Comparison of ENCODE assay signal across 1 cellular context in the genomic region with DNA sequence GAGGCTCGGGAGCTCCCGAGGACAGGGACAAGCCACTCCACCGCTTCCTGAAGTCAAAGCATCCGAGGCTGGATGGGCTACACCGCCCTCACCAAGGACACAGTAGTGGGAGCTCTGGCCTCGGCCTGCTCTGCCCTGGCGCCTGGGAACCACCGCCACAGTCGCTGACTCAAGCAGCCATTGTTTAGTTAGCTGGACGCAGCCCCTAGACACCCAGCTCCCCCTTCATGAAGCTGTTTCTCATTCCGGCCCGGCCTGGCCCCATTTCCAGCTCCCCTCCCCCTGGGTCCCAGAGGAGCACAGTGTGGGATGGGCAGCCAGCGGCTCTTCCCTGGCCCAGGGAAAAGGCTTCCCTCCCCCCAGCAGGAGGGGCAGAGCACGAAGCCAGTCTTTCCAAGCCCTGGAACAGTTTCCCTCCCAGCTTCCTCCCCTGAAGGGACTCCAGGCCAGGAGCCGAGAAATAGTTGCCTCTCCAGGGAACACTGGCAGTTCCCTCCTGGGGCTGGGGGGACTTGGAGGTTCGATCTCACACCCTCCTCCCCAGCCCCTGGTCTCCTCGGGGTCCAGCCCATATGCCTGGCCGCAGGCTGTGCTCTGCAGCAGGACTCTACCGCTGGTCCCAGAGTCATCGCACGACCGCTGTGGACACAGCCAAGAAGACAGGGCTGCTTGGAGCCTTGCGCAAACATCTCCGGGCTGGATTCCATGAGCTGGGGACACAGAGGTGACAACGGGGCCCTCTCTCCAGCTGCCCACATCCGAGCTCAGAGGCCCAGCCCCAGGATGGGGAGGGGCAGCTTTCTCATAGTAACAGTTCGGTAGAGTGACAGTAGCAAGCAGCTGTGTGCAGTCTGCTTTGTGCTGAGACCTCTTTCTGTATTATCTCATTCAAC.
TF ChIP-seq lines count a peak whose summit lies in the region.

No MANE protein-coding gene starts in this region.

TF ChIP-seq in HepG2, 621 proteins besides CTCF, POLR2A, EP300 and RAD21 (continued from another document and continues in another):
- TF ChIP-seq, protein P1, sequence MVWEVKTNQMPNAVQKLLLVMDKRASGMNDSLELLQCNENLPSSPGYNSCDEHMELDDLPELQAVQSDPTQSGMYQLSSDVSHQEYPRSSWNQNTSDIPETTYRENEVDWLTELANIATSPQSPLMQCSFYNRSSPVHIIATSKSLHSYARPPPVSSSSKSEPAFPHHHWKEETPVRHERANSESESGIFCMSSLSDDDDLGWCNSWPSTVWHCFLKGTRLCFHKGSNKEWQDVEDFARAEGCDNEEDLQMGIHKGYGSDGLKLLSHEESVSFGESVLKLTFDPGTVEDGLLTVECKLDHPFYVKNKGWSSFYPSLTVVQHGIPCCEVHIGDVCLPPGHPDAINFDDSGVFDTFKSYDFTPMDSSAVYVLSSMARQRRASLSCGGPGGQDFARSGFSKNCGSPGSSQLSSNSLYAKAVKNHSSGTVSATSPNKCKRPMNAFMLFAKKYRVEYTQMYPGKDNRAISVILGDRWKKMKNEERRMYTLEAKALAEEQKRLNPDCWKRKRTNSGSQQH (CRISPR knock-in tag; IDR thresholded peaks at IDR 0.05; ENCODE audit: low read depth): no peak; the same call in none of the 2 replicates
- TF ChIP-seq ARNT2 (CRISPR knock-in tag; IDR thresholded peaks at IDR 0.05; ENCODE audit: low read depth) (0 out of 2 replicates have a peak, but pooled peaks have one; percentile 21), ZNF446 (CRISPR knock-in tag; IDR thresholded peaks at IDR 0.05) (no peak), NCOR1 (IDR thresholded peaks at IDR 0.05; ENCODE audit: borderline replicate concordance, low read length) (peak; percentile 16; the same call in 1 of the 2 replicates), IKZF4 (CRISPR knock-in tag; IDR thresholded peaks at IDR 0.05; ENCODE audit: borderline replicate concordance, low read depth, not compliant biosample characterization) (no peak), HOXA7 (CRISPR knock-in tag; IDR thresholded peaks at IDR 0.05) (no peak), MYC (CRISPR knock-in tag; IDR thresholded peaks at IDR 0.05; ENCODE audit: borderline replicate concordance) (peak; percentile 54; the same call in 1 of the 2 replicates), ZNF33B (CRISPR knock-in tag; IDR thresholded peaks at IDR 0.05) (0 out of 2 replicates have a peak, but pooled peaks have one; percentile 41), YEATS4 (CRISPR knock-in tag; IDR thresholded peaks at IDR 0.05; ENCODE audit: borderline replicate concordance) (peak; percentile 49; the same call in 1 of the 2 replicates), PHB2 (IDR thresholded peaks at IDR 0.05; ENCODE audit: partially characterized antibody) (no peak), ZNF224 (CRISPR knock-in tag; IDR thresholded peaks at IDR 0.05) (peak; percentile 68; the same call in 1 of the 2 replicates), CC2D1A (CRISPR knock-in tag; IDR thresholded peaks at IDR 0.05) (no peak), ATF7-NPFF (CRISPR knock-in tag; IDR thresholded peaks at IDR 0.05; ENCODE audit: low read depth) (no peak; the same call in 1 of the 2 replicates), TBX3 (IDR thresholded peaks at IDR 0.05; ENCODE audit: borderline replicate concordance) (0 out of 2 replicates have a peak, but pooled peaks have one; percentile 21), CBX2 (IDR thresholded peaks at IDR 0.05; ENCODE audit: low read depth, low read length) (no peak), CBX2 (CRISPR knock-in tag; IDR thresholded peaks at IDR 0.05; ENCODE audit: low read depth) (no peak), PAX8 (CRISPR knock-in tag; IDR thresholded peaks at IDR 0.05; ENCODE audit: borderline replicate concordance) (peak; percentile 84; the same call in 1 of the 2 replicates), ZNF121 (CRISPR knock-in tag; IDR thresholded peaks at IDR 0.05) (peak; percentile 42; the same call in 1 of the 2 replicates), THAP11 (CRISPR knock-in tag; IDR thresholded peaks at IDR 0.05) (no peak; the same call in 1 of the 2 replicates), YEATS2 (CRISPR knock-in tag; IDR thresholded peaks at IDR 0.05; ENCODE audit: borderline replicate concordance) (no peak), KLF11 (CRISPR knock-in tag; IDR thresholded peaks at IDR 0.05) (no peak; the same call in 1 of the 2 replicates), ZNF644 (CRISPR knock-in tag; IDR thresholded peaks at IDR 0.05; ENCODE audit: low read depth) (peak; percentile 60; the same call in 1 of the 2 replicates), XRCC5 (optimal IDR thresholded peaks at IDR 0.05; ENCODE audit: low read length) (peak; percentile 43), ZNF317 (CRISPR knock-in tag; IDR thresholded peaks at IDR 0.05) (no peak; the same call in 1 of the 2 replicates), RFXAP (CRISPR knock-in tag; IDR thresholded peaks at IDR 0.05; ENCODE audit: borderline replicate concordance) (0 out of 2 replicates have a peak, but pooled peaks have one; percentile 28), TCF7 (IDR thresholded peaks at IDR 0.05; ENCODE audit: low read depth) (no peak), SP5 (CRISPR knock-in tag; IDR thresholded peaks at IDR 0.05; ENCODE audit: borderline replicate concordance, low read depth) (peak; percentile 85), ARHGAP35 (CRISPR knock-in tag; IDR thresholded peaks at IDR 0.05; ENCODE audit: borderline replicate concordance) (peak; percentile 61; the same call in 1 of the 2 replicates), HCFC1 (IDR thresholded peaks at IDR 0.05; ENCODE audit: low read depth, low read length) (no peak), ZNF329 (CRISPR knock-in tag; IDR thresholded peaks at IDR 0.05; ENCODE audit: low read depth) (no peak), TBP (CRISPR knock-in tag; IDR thresholded peaks at IDR 0.05) (no peak), ELF1 (CRISPR knock-in tag; IDR thresholded peaks at IDR 0.05) (0 out of 2 replicates have a peak, but pooled peaks have one; percentile 3)
- TF ChIP-seq, protein P2, sequence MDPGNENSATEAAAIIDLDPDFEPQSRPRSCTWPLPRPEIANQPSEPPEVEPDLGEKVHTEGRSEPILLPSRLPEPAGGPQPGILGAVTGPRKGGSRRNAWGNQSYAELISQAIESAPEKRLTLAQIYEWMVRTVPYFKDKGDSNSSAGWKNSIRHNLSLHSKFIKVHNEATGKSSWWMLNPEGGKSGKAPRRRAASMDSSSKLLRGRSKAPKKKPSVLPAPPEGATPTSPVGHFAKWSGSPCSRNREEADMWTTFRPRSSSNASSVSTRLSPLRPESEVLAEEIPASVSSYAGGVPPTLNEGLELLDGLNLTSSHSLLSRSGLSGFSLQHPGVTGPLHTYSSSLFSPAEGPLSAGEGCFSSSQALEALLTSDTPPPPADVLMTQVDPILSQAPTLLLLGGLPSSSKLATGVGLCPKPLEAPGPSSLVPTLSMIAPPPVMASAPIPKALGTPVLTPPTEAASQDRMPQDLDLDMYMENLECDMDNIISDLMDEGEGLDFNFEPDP (CRISPR knock-in tag; conservative IDR thresholded peaks at IDR 0.05): no peak
- TF ChIP-seq, protein P3, sequence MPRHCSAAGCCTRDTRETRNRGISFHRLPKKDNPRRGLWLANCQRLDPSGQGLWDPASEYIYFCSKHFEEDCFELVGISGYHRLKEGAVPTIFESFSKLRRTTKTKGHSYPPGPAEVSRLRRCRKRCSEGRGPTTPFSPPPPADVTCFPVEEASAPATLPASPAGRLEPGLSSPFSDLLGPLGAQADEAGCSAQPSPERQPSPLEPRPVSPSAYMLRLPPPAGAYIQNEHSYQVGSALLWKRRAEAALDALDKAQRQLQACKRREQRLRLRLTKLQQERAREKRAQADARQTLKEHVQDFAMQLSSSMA (CRISPR knock-in tag; IDR thresholded peaks at IDR 0.05): no peak
- TF ChIP-seq, protein P4, sequence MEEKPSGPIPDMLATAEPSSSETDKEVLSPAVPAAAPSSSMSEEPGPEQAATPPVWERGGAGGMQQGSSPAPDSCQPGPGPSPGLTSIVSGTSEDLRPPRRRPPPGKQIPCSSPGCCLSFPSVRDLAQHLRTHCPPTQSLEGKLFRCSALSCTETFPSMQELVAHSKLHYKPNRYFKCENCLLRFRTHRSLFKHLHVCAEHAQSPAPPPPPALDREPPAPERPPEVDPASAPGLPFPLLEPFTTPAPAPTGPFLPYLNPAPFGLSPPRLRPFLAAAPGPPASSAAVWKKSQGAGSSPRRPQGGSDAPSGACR (CRISPR knock-in tag; IDR thresholded peaks at IDR 0.05): no peak; the same call in 1 of the 2 replicates
- TF ChIP-seq, protein P5, sequence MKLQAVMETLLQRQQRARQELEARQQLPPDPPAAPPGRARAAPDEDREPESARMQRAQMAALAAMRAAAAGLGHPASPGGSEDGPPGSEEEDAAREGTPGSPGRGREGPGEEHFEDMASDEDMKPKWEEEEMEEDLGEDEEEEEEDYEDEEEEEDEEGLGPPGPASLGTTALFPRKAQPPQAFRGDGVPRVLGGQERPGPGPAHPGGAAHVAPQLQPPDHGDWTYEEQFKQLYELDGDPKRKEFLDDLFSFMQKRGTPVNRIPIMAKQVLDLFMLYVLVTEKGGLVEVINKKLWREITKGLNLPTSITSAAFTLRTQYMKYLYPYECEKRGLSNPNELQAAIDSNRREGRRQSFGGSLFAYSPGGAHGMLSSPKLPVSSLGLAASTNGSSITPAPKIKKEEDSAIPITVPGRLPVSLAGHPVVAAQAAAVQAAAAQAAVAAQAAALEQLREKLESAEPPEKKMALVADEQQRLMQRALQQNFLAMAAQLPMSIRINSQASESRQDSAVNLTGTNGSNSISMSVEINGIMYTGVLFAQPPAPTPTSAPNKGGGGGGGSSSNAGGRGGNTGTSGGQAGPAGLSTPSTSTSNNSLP (IDR thresholded peaks at IDR 0.05; ENCODE audit: low read depth, low read length): no peak
- TF ChIP-seq, protein P6, sequence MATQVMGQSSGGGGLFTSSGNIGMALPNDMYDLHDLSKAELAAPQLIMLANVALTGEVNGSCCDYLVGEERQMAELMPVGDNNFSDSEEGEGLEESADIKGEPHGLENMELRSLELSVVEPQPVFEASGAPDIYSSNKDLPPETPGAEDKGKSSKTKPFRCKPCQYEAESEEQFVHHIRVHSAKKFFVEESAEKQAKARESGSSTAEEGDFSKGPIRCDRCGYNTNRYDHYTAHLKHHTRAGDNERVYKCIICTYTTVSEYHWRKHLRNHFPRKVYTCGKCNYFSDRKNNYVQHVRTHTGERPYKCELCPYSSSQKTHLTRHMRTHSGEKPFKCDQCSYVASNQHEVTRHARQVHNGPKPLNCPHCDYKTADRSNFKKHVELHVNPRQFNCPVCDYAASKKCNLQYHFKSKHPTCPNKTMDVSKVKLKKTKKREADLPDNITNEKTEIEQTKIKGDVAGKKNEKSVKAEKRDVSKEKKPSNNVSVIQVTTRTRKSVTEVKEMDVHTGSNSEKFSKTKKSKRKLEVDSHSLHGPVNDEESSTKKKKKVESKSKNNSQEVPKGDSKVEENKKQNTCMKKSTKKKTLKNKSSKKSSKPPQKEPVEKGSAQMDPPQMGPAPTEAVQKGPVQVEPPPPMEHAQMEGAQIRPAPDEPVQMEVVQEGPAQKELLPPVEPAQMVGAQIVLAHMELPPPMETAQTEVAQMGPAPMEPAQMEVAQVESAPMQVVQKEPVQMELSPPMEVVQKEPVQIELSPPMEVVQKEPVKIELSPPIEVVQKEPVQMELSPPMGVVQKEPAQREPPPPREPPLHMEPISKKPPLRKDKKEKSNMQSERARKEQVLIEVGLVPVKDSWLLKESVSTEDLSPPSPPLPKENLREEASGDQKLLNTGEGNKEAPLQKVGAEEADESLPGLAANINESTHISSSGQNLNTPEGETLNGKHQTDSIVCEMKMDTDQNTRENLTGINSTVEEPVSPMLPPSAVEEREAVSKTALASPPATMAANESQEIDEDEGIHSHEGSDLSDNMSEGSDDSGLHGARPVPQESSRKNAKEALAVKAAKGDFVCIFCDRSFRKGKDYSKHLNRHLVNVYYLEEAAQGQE (IDR thresholded peaks at IDR 0.05; ENCODE audit: borderline replicate concordance in 1 of 2, low read depth in 1 of 2, low read length in 2 of 2): peak in 1 of 2 experiments; percentile 40; a peak in 2 of 4 replicates
- TF ChIP-seq, protein P7, sequence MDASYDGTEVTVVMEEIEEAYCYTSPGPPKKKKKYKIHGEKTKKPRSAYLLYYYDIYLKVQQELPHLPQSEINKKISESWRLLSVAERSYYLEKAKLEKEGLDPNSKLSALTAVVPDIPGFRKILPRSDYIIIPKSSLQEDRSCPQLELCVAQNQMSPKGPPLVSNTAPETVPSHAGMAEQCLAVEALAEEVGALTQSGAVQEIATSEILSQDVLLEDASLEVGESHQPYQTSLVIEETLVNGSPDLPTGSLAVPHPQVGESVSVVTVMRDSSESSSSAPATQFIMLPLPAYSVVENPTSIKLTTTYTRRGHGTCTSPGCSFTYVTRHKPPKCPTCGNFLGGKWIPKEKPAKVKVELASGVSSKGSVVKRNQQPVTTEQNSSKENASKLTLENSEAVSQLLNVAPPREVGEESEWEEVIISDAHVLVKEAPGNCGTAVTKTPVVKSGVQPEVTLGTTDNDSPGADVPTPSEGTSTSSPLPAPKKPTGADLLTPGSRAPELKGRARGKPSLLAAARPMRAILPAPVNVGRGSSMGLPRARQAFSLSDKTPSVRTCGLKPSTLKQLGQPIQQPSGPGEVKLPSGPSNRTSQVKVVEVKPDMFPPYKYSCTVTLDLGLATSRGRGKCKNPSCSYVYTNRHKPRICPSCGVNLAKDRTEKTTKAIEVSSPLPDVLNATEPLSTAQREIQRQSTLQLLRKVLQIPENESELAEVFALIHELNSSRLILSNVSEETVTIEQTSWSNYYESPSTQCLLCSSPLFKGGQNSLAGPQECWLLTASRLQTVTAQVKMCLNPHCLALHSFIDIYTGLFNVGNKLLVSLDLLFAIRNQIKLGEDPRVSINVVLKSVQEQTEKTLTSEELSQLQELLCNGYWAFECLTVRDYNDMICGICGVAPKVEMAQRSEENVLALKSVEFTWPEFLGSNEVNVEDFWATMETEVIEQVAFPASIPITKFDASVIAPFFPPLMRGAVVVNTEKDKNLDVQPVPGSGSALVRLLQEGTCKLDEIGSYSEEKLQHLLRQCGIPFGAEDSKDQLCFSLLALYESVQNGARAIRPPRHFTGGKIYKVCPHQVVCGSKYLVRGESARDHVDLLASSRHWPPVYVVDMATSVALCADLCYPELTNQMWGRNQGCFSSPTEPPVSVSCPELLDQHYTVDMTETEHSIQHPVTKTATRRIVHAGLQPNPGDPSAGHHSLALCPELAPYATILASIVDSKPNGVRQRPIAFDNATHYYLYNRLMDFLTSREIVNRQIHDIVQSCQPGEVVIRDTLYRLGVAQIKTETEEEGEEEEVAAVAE (CRISPR knock-in tag; IDR thresholded peaks at IDR 0.05; ENCODE audit: borderline replicate concordance): peak; percentile 68; the same call in 1 of the 2 replicates
- TF ChIP-seq, protein P8, sequence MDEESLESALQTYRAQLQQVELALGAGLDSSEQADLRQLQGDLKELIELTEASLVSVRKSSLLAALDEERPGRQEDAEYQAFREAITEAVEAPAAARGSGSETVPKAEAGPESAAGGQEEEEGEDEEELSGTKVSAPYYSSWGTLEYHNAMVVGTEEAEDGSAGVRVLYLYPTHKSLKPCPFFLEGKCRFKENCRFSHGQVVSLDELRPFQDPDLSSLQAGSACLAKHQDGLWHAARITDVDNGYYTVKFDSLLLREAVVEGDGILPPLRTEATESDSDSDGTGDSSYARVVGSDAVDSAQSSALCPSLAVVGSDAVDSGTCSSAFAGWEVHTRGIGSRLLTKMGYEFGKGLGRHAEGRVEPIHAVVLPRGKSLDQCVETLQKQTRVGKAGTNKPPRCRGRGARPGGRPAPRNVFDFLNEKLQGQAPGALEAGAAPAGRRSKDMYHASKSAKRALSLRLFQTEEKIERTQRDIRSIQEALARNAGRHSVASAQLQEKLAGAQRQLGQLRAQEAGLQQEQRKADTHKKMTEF (CRISPR knock-in tag; IDR thresholded peaks at IDR 0.05): peak; percentile 46
- TF ChIP-seq, protein P9, sequence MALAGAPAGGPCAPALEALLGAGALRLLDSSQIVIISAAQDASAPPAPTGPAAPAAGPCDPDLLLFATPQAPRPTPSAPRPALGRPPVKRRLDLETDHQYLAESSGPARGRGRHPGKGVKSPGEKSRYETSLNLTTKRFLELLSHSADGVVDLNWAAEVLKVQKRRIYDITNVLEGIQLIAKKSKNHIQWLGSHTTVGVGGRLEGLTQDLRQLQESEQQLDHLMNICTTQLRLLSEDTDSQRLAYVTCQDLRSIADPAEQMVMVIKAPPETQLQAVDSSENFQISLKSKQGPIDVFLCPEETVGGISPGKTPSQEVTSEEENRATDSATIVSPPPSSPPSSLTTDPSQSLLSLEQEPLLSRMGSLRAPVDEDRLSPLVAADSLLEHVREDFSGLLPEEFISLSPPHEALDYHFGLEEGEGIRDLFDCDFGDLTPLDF (CRISPR knock-in tag; IDR thresholded peaks at IDR 0.05): no peak
